In genomic region chr12:116492703-116493324, GRCh38 we compare ENCODE assay signal across 11 cellular contexts.
A peak's percentile ranks its signal among the peaks of the same experiment; 100 is the strongest.
DNase-seq lines count a peak whose midpoint lies in the region; ATAC-seq and TF ChIP-seq lines count a peak whose summit lies in the region.
"Had no signal": no experiment of that assay in that cellular context is flagged by ENCODE, and none has a peak within 500 bp of the region (broad histone marks: within the 10 kb centered on the region; RNA-seq: fewer than 3 reads in every experiment).

No MANE protein-coding gene starts in this region.

- H3K36me3 ChIP-seq in ACC112 (ENCODE audit: insufficient read depth, low read length): no peaks in the 10 kb centered on the region
- H3K36me3 ChIP-seq in GM23338 (ENCODE audit: insufficient read depth): no peaks in the 10 kb centered on the region
- H3K36me3 ChIP-seq in esophagus squamous epithelium: no peaks in the 10 kb centered on the region
- no peaks in the 10 kb centered on the region for H3K36me3 ChIP-seq in left ventricle myocardium inferior
- no peaks in the 10 kb centered on the region for H3K36me3 ChIP-seq in vagina
- H3K36me3 ChIP-seq: neutrophil had no signal

- no peaks in the 10 kb centered on the region for H4K20me1 ChIP-seq in GM23338 (replicated peaks; ENCODE audit: insufficient read depth)

- peaks cover 6% of the 10 kb centered on the region; the same call in 2 of the 3 replicates for H3K9me3 Mint-ChIP-seq in GM23338

- no peaks in the 10 kb centered on the region for H3K9me2 ChIP-seq in GM23338 (ENCODE audit: insufficient read depth)

- TF ChIP-seq CTCF in GM23338 (conservative IDR thresholded peaks at IDR 0.05; ENCODE audit: low read depth in 2 of 2) (no peak), esophagus squamous epithelium (IDR thresholded peaks at IDR 0.05) (no peak), left ventricle myocardium inferior (IDR thresholded peaks at IDR 0.05; ENCODE audit: borderline replicate concordance) (no peak), vagina (IDR thresholded peaks at IDR 0.05) (no peak)

- no peaks in the 10 kb centered on the region for H3F3A ChIP-seq in GM23338 (replicated peaks; ENCODE audit: low read depth)

- DNase-seq in GM23338 (ENCODE audit: low spot score) (peak; percentile 58), RKO (ENCODE audit: low spot score) (peak; percentile 95), esophagus squamous epithelium (lab: John Stamatoyannopoulos, UW) (no peak), NAMALWA (ENCODE audit: low spot score) (no peak), left ventricle myocardium inferior (no peak), vagina (ENCODE audit: extremely low spot score in 2 of 2) (no peak)
- DNase-seq: activated CD4-positive, CD25-positive, alpha-beta regulatory T cell treated with anti-CD3 and anti-CD28 coated beads, Interleukin-2, amount 50 U/mL, for 72 hours had no signal

- TF ChIP-seq POLR2A in esophagus squamous epithelium (IDR thresholded peaks at IDR 0.05) (no peak), vagina (IDR thresholded peaks at IDR 0.05) (no peak)

- no peak; the same call in 2 of the 3 replicates for ATAC-seq in GM23338
- ATAC-seq in HG03095 (IDR thresholded peaks at IDR 0.05; ENCODE audit: unreplicated experiment): no peak

- no peak overlapping the region for H3K4me3 ChIP-seq in ACC112 (ENCODE audit: low read depth, low read length)
- no peak overlapping the region for H3K4me3 ChIP-seq in GM23338
- no peak overlapping the region for H3K4me3 ChIP-seq in esophagus squamous epithelium
- H3K4me3 ChIP-seq in left ventricle myocardium inferior: no peak overlapping the region
- no peak overlapping the region for H3K4me3 ChIP-seq in vagina

- peaks cover 4% of the 10 kb centered on the region for H3K27me3 Mint-ChIP-seq in GM23338 (ENCODE audit: insufficient read depth, low read depth, poor library complexity)

- no peaks in the 10 kb centered on the region for H3K36me3 Mint-ChIP-seq in GM23338 (ENCODE audit: low read depth)
- H3K36me3 Mint-ChIP-seq: brain had no signal

- H3K4me1 ChIP-seq in ACC112 (ENCODE audit: control insufficient read depth, insufficient read depth, low read length, unreplicated experiment) (peaks cover 10% of the 10 kb centered on the region), GM23338 (ENCODE audit: insufficient read depth) (no peaks in the 10 kb centered on the region), esophagus squamous epithelium (peaks cover 4 to 35% (median 9%) of the 10 kb centered on the region in 3 donors), left ventricle myocardium inferior (no peaks in the 10 kb centered on the region), vagina (no peaks in the 10 kb centered on the region)

- intact Hi-C loops in esophagus squamous epithelium (cut with DNase I): no loop called here
- intact Hi-C loops in left ventricle myocardium inferior (cut with micrococcal nuclease): no loop called here
- intact Hi-C loops in vagina (cut with DNase I): no loop called here

- H3K27ac Mint-ChIP-seq in GM23338: peak overlapping the region; percentile 81; the same call in 1 of the 2 replicates
- H3K27ac Mint-ChIP-seq: brain had no signal

- H3K79me2 ChIP-seq in ACC112 (ENCODE audit: control insufficient read depth, insufficient read depth, low read length, unreplicated experiment) (no peaks in the 10 kb centered on the region), GM23338 (replicated peaks; ENCODE audit: insufficient read depth) (no peaks in the 10 kb centered on the region)

- H3K27me3 ChIP-seq in ACC112 (ENCODE audit: insufficient read depth, low read length) (no peaks in the 10 kb centered on the region), GM23338 (ENCODE audit: insufficient read depth) (no peaks in the 10 kb centered on the region), esophagus squamous epithelium (no peaks in the 10 kb centered on the region), left ventricle myocardium inferior (ENCODE audit: low read depth) (no peaks in the 10 kb centered on the region), vagina (no peaks in the 10 kb centered on the region)
- H3K27me3 ChIP-seq: neutrophil had no signal

- no peak overlapping the region for H3K4me3 Mint-ChIP-seq in GM23338
- H3K4me3 Mint-ChIP-seq: brain had no signal

- WGBS in esophagus squamous epithelium, 2 donors: 55 to 79% methylated on average over 5 to 8 of the region's 8 CpGs

- H3K4me1 Mint-ChIP-seq in GM23338: peaks cover 7% of the 10 kb centered on the region; the same call in 1 of the 3 replicates

- H2AFZ ChIP-seq in ACC112 (ENCODE audit: low read length, unreplicated experiment) (peak overlapping the region; percentile 34), GM23338 (0 out of 2 replicates have a peak overlapping the region, but pooled peaks have one; percentile 32)

- peak overlapping the region; percentile 69 for H3K27ac ChIP-seq in ACC112 (ENCODE audit: low read depth, low read length)
- no peak overlapping the region for H3K27ac ChIP-seq in GM23338 (ENCODE audit: low read depth)
- peak overlapping the region in 3 of 4 donors; percentile 0 to 15 (median 6) for H3K27ac ChIP-seq in esophagus squamous epithelium
- no peak overlapping the region for H3K27ac ChIP-seq in left ventricle myocardium inferior (replicated peaks)
- no peak overlapping the region for H3K27ac ChIP-seq in vagina
- H3K27ac ChIP-seq: neutrophil had no signal

- no peak overlapping the region for H3K4me2 ChIP-seq in GM23338

- H3K9me3 ChIP-seq in esophagus squamous epithelium: peaks cover 0 to 8% (median 0%) of the 10 kb centered on the region in 3 donors
- H3K9me3 ChIP-seq in left ventricle myocardium inferior (replicated peaks): peaks cover 15% of the 10 kb centered on the region
- H3K9me3 ChIP-seq in vagina: no peaks in the 10 kb centered on the region
- H3K9me3 ChIP-seq: neutrophil had no signal

TF ChIP-seq in GM23338, 12 proteins besides CTCF, POLR2A, EP300 and RAD21:
- no peak for TF ChIP-seq POLR2AphosphoS5 (IDR thresholded peaks at IDR 0.05; ENCODE audit: low read depth)
- no peak for TF ChIP-seq ZNF114 (CRISPR knock-in tag; IDR thresholded peaks at IDR 0.05)
- no peak for TF ChIP-seq NANOG (IDR thresholded peaks at IDR 0.05; ENCODE audit: borderline replicate concordance)
- no peak for TF ChIP-seq JUNB (IDR thresholded peaks at IDR 0.05; ENCODE audit: unreplicated experiment)
- TF ChIP-seq, protein P1, sequence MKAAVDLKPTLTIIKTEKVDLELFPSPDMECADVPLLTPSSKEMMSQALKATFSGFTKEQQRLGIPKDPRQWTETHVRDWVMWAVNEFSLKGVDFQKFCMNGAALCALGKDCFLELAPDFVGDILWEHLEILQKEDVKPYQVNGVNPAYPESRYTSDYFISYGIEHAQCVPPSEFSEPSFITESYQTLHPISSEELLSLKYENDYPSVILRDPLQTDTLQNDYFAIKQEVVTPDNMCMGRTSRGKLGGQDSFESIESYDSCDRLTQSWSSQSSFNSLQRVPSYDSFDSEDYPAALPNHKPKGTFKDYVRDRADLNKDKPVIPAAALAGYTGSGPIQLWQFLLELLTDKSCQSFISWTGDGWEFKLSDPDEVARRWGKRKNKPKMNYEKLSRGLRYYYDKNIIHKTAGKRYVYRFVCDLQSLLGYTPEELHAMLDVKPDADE (IDR thresholded peaks at IDR 0.05): no peak
- TF ChIP-seq EZH2 (IDR thresholded peaks at IDR 0.05; ENCODE audit: low read depth, unreplicated experiment): no peak
- TF ChIP-seq STAT1 (IDR thresholded peaks at IDR 0.05; ENCODE audit: unreplicated experiment): no peak
- no peak for TF ChIP-seq EZH2phosphoT487 (IDR thresholded peaks at IDR 0.05; ENCODE audit: unreplicated experiment)
TF ChIP-seq in GM23338: peak in this region for 0.

Comparison
In these comparisons a context has a peak if more than half of its experiments do, and no peak if none do; other contexts are left out.
1. H3K27ac ChIP-seq: peak in ACC112 (single experiment) and esophagus squamous epithelium (3 of 4); none in GM23338 (single experiment), left ventricle myocardium inferior (single experiment) and vagina (single experiment).
2. DNase-seq: peak in GM23338 (single experiment) and RKO (single experiment); none in esophagus squamous epithelium (single experiment), NAMALWA (single experiment), left ventricle myocardium inferior (single experiment) and vagina (0 of 2).